In genomic region chr3:194773666-194774455, GRCh38 we compare ENCODE assay signal across 17 cellular contexts.
DNase-seq lines count a peak whose midpoint lies in the region; ATAC-seq and TF ChIP-seq lines count a peak whose summit lies in the region.
"Had no signal": no experiment of that assay in that cellular context is flagged by ENCODE, and none has a peak within 500 bp of the region (broad histone marks: within the 10 kb centered on the region; RNA-seq: fewer than 3 reads in every experiment).

No MANE protein-coding gene starts in this region.

- intact Hi-C loops in left ventricle myocardium superior (cut with micrococcal nuclease) (loop anchor here (10.0 kb wide), 1 partner anchor 101 kb away; no protein-coding TSS in a partner anchor), right cardiac atrium (cut with DNase I) (loop anchor here in 1 of 4 donors (10.0 kb wide), 2 partner anchors 89 to 331 kb away; partner anchors contain the start of gene FAM43A), uterus (cut with DNase I; ENCODE audit: low total_unique reads) (no loop called here)

- H3K9me3 ChIP-seq in right cardiac atrium (ENCODE audit: control insufficient read depth, low read length) (no peaks in the 10 kb centered on the region), uterus (no peaks in the 10 kb centered on the region)
- H3K9me3 ChIP-seq: SJSA1 had no signal

- TF ChIP-seq POLR2A in uterus (IDR thresholded peaks at IDR 0.05) = no peak

- no peak for TF ChIP-seq CTCF in foreskin fibroblast (IDR thresholded peaks at IDR 0.05; ENCODE audit: low read depth, low read length)
- TF ChIP-seq CTCF in uterus (IDR thresholded peaks at IDR 0.05) = no peak

- H3K27ac ChIP-seq in right cardiac atrium (ENCODE audit: low read length) = no peak overlapping the region
- peak overlapping the region; percentile 22 to 40 for H3K27ac ChIP-seq in uterus
- H3K27ac ChIP-seq: SJSA1 had no signal

- DNase-seq in left ventricle myocardium superior (no peak), right cardiac atrium (no peak), NCI-H774 (lab: John Stamatoyannopoulos, UW) (peak; percentile 23), foreskin fibroblast (peak; percentile 17 to 68), uterus (no peak)
- DNase-seq: activated CD4-positive, alpha-beta T cell treated with anti-CD3 and anti-CD28 coated beads, Interleukin-2, amount 10 ng/mL, durations not matched to agents 24 days and 14 days; activated T-cell treated with anti-CD3 and anti-CD28 coated beads for 4 hours; naive thymus-derived CD4-positive, alpha-beta T cell; NCI-H2107; retina; T1000; trophoblast cell had no signal

- WGBS in right cardiac atrium = 57% methylated on average over 6 of the region's 6 CpGs

- peaks cover 13% of the 10 kb centered on the region for H3K4me1 ChIP-seq in right cardiac atrium (ENCODE audit: control insufficient read depth, insufficient read depth, low read length)
- no peaks in the 10 kb centered on the region for H3K4me1 ChIP-seq in uterus

- ATAC-seq in left ventricle myocardium superior = peak; percentile 2
- no peak for ATAC-seq in right cardiac atrium
- ATAC-seq in HG03460 (IDR thresholded peaks at IDR 0.05; ENCODE audit: unreplicated experiment) = no peak
- no peak for ATAC-seq in HG03135 (IDR thresholded peaks at IDR 0.05; ENCODE audit: unreplicated experiment)
- no peak for ATAC-seq in HG03280 (IDR thresholded peaks at IDR 0.05; ENCODE audit: unreplicated experiment)
- ATAC-seq: GM23338; naive thymus-derived CD4-positive, alpha-beta T cell had no signal

- H3K36me3 ChIP-seq in uterus = no peaks in the 10 kb centered on the region
- H3K36me3 ChIP-seq: SJSA1 had no signal

- H3K4me3 ChIP-seq in right cardiac atrium (ENCODE audit: low read length) (no peak overlapping the region), foreskin fibroblast (ENCODE audit: low read depth in 1 of 2, low read length in 2 of 2) (no peak overlapping the region), uterus (no peak overlapping the region)
- H3K4me3 ChIP-seq: GM23338, SJSA1 had no signal

- H3K27me3 ChIP-seq in right cardiac atrium (ENCODE audit: control insufficient read depth, insufficient read depth) (no peaks in the 10 kb centered on the region), uterus (no peaks in the 10 kb centered on the region)
- H3K27me3 ChIP-seq: SJSA1 had no signal

Comparison
In these comparisons a context has a peak if more than half of its experiments do, and no peak if none do; other contexts are left out.
1. DNase-seq: peak in NCI-H774 (single experiment) and foreskin fibroblast (2 of 2); none in left ventricle myocardium superior (single experiment), right cardiac atrium (0 of 3) and uterus (0 of 2).